In genomic region chr5:160064441-160064840, GRCh38 we compare ENCODE assay signal across 20 cellular contexts. TPM values are rescaled to one million over a fixed set of nuclear protein-coding genes. Genes with fewer than 3 reads are reported as not detected.
DNase-seq lines count a peak whose midpoint lies in the region; ATAC-seq, FAIRE-seq and TF ChIP-seq lines count a peak whose summit lies in the region.
"Had no signal": no experiment of that assay in that cellular context is flagged by ENCODE, and none has a peak within 500 bp of the region (broad histone marks: within the 10 kb centered on the region; RNA-seq: fewer than 3 reads in every experiment).

No MANE protein-coding gene starts in this region.

- H2AFZ ChIP-seq in keratinocyte (ENCODE audit: control insufficient read depth, low read length) (no peak overlapping the region), neuronal stem cell (ENCODE audit: low read length) (no peak overlapping the region)

- H3K79me2 ChIP-seq in keratinocyte (ENCODE audit: control insufficient read depth, insufficient read depth, low read length), result no peaks in the 10 kb centered on the region

- no peak for TF ChIP-seq POLR2A in breast epithelium (IDR thresholded peaks at IDR 0.05)
- TF ChIP-seq POLR2A in transverse colon (IDR thresholded peaks at IDR 0.05), result no peak

- no peak for TF ChIP-seq CTCF in breast epithelium (IDR thresholded peaks at IDR 0.05)
- TF ChIP-seq CTCF in keratinocyte (optimal IDR thresholded peaks at IDR 0.05 in 1 of 3, IDR thresholded peaks at IDR 0.05 in 1 of 3, conservative IDR thresholded peaks at IDR 0.05 in 1 of 3; ENCODE audit: extremely low read depth in 1 of 3, insufficient read depth in 2 of 3, low read length in 3 of 3), result no peak
- TF ChIP-seq CTCF in transverse colon (IDR thresholded peaks at IDR 0.05), result no peak
- TF ChIP-seq CTCF in foreskin fibroblast (IDR thresholded peaks at IDR 0.05; ENCODE audit: low read depth, low read length), result no peak

- FAIRE-seq in keratinocyte (lab: Jason Lieb, UNC), result no peak
- FAIRE-seq: GM12878 had no signal

- no peak overlapping the region for H2BK5ac ChIP-seq in neuronal stem cell (ENCODE audit: low read length)

- no peak overlapping the region for H3K23ac ChIP-seq in neuronal stem cell (ENCODE audit: low read depth, low read length, poor library complexity)

- H3K4me1 ChIP-seq in breast epithelium (no peaks in the 10 kb centered on the region), keratinocyte (ENCODE audit: control insufficient read depth, extremely low read depth, insufficient read depth, low read length) (peaks cover 33% of the 10 kb centered on the region), transverse colon (peaks cover 0 to 31% (median 10%) of the 10 kb centered on the region in 4 donors), neuronal stem cell (ENCODE audit: control insufficient read depth in 2 of 2, insufficient read depth in 1 of 2, low read depth in 1 of 2, low read length in 2 of 2) (peaks cover 0 to 2% of the 10 kb centered on the region in 2 donors)
- H3K4me1 ChIP-seq: tibial nerve had no signal

- no peak overlapping the region for H3K4ac ChIP-seq in neuronal stem cell (ENCODE audit: low read length)

- peak; percentile 6 for DNase-seq in DMS 273 (lab: John Stamatoyannopoulos, UW; ENCODE audit: unreplicated experiment)
- DNase-seq in DMS 273 treated with DMSO at 0.1 percent for 48 hours (lab: John Stamatoyannopoulos, UW), result no peak
- no peak for DNase-seq in breast epithelium (ENCODE audit: low spot score in 2 of 2)
- no peak for DNase-seq in keratinocyte (ENCODE audit: low read depth, low spot score)
- DNase-seq in transverse colon, result peak; percentile 76
- DNase-seq in neuronal stem cell (ENCODE audit: low spot score), result no peak
- no peak for DNase-seq in foreskin fibroblast
- DNase-seq: activated B cell treated with CpG ODN at 0.5 μM for 24 hours; activated CD8-positive, alpha-beta memory T cell treated with anti-CD3 and anti-CD28 coated beads, Interleukin-2, amount 10 ng/mL, durations not matched to agents 7 days and 5 days; activated naive CD4-positive, alpha-beta T cell; HFFc6; kidney glomerular epithelial cell; MM.1S; naive thymus-derived CD8-positive, alpha-beta T cell; NCI-H345; stimulated activated CD8-positive, alpha-beta memory T cell treated with anti-CD3 and anti-CD28 coated beads, Interleukin-4, amount 100 ng/mL, for 48 hours had no signal

- H2BK12ac ChIP-seq in neuronal stem cell (ENCODE audit: low read length), result no peak overlapping the region

- H4K8ac ChIP-seq in neuronal stem cell (ENCODE audit: low read depth, low read length), result no peak overlapping the region

- WGBS in transverse colon (ENCODE audit: low coverage in 1 of 2), 2 donors, result 67% methylated on average over 1 of the region's 1 CpG; no CpG with 5 or more reads in 1 of the 2 donors
- no CpG with 5 or more reads among the region's 1 CpG for WGBS in neuronal stem cell (ENCODE audit: extremely low coverage in 2 of 2, insufficient read length in 2 of 2, insufficient replicate concordance in 1 of 2), 2 donors

- dilution Hi-C loops in keratinocyte (cut with MboI; ENCODE audit: extremely low pct_ligation_motif_present, low sequenced_read_pairs), result no loop called here

- H4K91ac ChIP-seq in neuronal stem cell (ENCODE audit: low read depth, low read length, poor library complexity), result no peak overlapping the region

- no peak overlapping the region for H3K14ac ChIP-seq in neuronal stem cell (ENCODE audit: low read length)

- H3K27ac ChIP-seq in breast epithelium (peak overlapping the region; percentile 72 to 80), keratinocyte (ENCODE audit: control insufficient read depth, insufficient read depth, low read length) (peak overlapping the region; percentile 72), transverse colon (peak overlapping the region; percentile 73 to 85 (median 79)), neuronal stem cell (replicated peaks; ENCODE audit: low read length) (no peak overlapping the region)
- H3K27ac ChIP-seq: 22Rv1, tibial nerve had no signal

- no peaks in the 10 kb centered on the region for H3K79me1 ChIP-seq in neuronal stem cell (ENCODE audit: low read depth, low read length)

- H2BK120ac ChIP-seq in neuronal stem cell (ENCODE audit: low read depth, low read length), result no peak overlapping the region

- no peak overlapping the region for H3K4me3 ChIP-seq in breast epithelium
- H3K4me3 ChIP-seq in keratinocyte (ENCODE audit: control insufficient read depth in 2 of 3, extremely low read depth in 1 of 3, insufficient read depth in 2 of 3, low read depth in 1 of 3, low read length in 3 of 3), result no peak overlapping the region
- no peak overlapping the region for H3K4me3 ChIP-seq in transverse colon
- no peak overlapping the region for H3K4me3 ChIP-seq in neuronal stem cell (ENCODE audit: low read length in 2 of 2)
- no peak overlapping the region for H3K4me3 ChIP-seq in foreskin fibroblast (ENCODE audit: low read depth in 1 of 2, low read length in 2 of 2)
- H3K4me3 ChIP-seq: GM12878, tibial nerve had no signal

- H3K4me2 ChIP-seq in keratinocyte (ENCODE audit: control insufficient read depth, extremely low read depth, insufficient read depth, low read depth, low read length) (peak overlapping the region; percentile 65), neuronal stem cell (ENCODE audit: insufficient read depth, low read length, poor library complexity, severe bottlenecking) (no peak overlapping the region)

- H3K9ac ChIP-seq in keratinocyte (ENCODE audit: control insufficient read depth, extremely low read depth, insufficient read depth, low read length) (no peak overlapping the region), neuronal stem cell (ENCODE audit: low read depth, low read length, poor library complexity) (no peak overlapping the region)

- TF ChIP-seq EP300 in transverse colon (IDR thresholded peaks at IDR 0.05; ENCODE audit: low read depth), result no peak

- intact Hi-C loops in breast epithelium (cut with DNase I; ENCODE audit: low total_unique reads) (no loop called here), transverse colon (cut with DNase I; ENCODE audit: low total_unique reads) (no loop called here)

- H3K9me1 ChIP-seq in keratinocyte (ENCODE audit: control insufficient read depth, extremely low read depth, insufficient read depth, low read length), result no peaks in the 10 kb centered on the region

- H3K36me3 ChIP-seq in breast epithelium (no peaks in the 10 kb centered on the region), keratinocyte (ENCODE audit: control insufficient read depth in 2 of 2, extremely low read depth in 1 of 2, insufficient read depth in 2 of 2, low read length in 2 of 2) (peaks cover 0 to 4% of the 10 kb centered on the region in 2 experiments), transverse colon (peaks cover 0 to 6% (median 0%) of the 10 kb centered on the region in 4 donors), neuronal stem cell (replicated peaks in 1 of 2; ENCODE audit: control insufficient read depth in 2 of 2, insufficient read depth in 2 of 2, low read length in 2 of 2) (peaks cover 9 to 62% of the 10 kb centered on the region in 2 donors)

- H2BK15ac ChIP-seq in neuronal stem cell (ENCODE audit: low read length), result no peak overlapping the region

- H3K9me3 ChIP-seq in breast epithelium, result no peaks in the 10 kb centered on the region
- no peaks in the 10 kb centered on the region for H3K9me3 ChIP-seq in keratinocyte (ENCODE audit: control insufficient read depth, low read depth, low read length)
- H3K9me3 ChIP-seq in transverse colon, result no peaks in the 10 kb centered on the region
- no peaks in the 10 kb centered on the region for H3K9me3 ChIP-seq in neuronal stem cell (replicated peaks in 1 of 2; ENCODE audit: control insufficient read depth in 2 of 2, insufficient read depth in 1 of 2, low read depth in 1 of 2, low read length in 2 of 2)
- H3K9me3 ChIP-seq: tibial nerve had no signal

- H3K18ac ChIP-seq in neuronal stem cell (ENCODE audit: low read length), result no peak overlapping the region

- no peaks in the 10 kb centered on the region for H4K20me1 ChIP-seq in keratinocyte (ENCODE audit: control insufficient read depth, extremely low read depth, insufficient read depth, low read length)

- no peak for ATAC-seq in GM18498 (IDR thresholded peaks at IDR 0.05; ENCODE audit: unreplicated experiment)
- ATAC-seq: activated CD8-positive, alpha-beta memory T cell treated with anti-CD3 and anti-CD28 coated beads, Interleukin-2, amount 10 ng/mL, durations not matched to agents 7 days and 5 days; GM12878; naive thymus-derived CD8-positive, alpha-beta T cell had no signal

- in situ Hi-C loops in transverse colon (cut with MboI; ENCODE audit: low pct_ligation_motif_present in 1 of 4, low pct_unique_long_range_greater_than_20kb in 1 of 4, low sequenced_read_pairs in 3 of 4), result no loop called here

- no peak overlapping the region for H2AK5ac ChIP-seq in neuronal stem cell (ENCODE audit: low read depth, low read length)

- H3K27me3 ChIP-seq in breast epithelium (no peaks in the 10 kb centered on the region), keratinocyte (ENCODE audit: control insufficient read depth, extremely low read depth, insufficient read depth, low read length) (no peaks in the 10 kb centered on the region), transverse colon (no peaks in the 10 kb centered on the region), neuronal stem cell (ENCODE audit: control insufficient read depth in 3 of 3, insufficient read depth in 3 of 3, low read depth in 1 of 3, low read length in 3 of 3) (no peaks in the 10 kb centered on the region)
- H3K27me3 ChIP-seq: tibial nerve had no signal

RNA-seq across cellular contexts. Expression of gene PWWP2A, which starts 54.8 kb away (rescaled TPM):
- total RNA-seq in breast epithelium (10 to 100 TPM; 29.8 to 45.8 (median 39.3) TPM), transverse colon (10 to 100 TPM; 42.7 to 66.7 (median 53.5) TPM)
- 11.6 to 13.1 TPM (median 12.4 TPM) in 3 replicates for polyA plus RNA-seq in keratinocyte
- 7.3 TPM for polyA plus RNA-seq in keratinocyte (2011; ENCODE audit: low read depth)
- 7.6 and 11.9 TPM in 2 replicates for polyA plus RNA-seq in keratinocyte (2011; cell fraction: cytosol; rRNA removed)
- polyA plus RNA-seq in keratinocyte (2011; cell fraction: nucleus; rRNA removed), result 21.7 and 23.0 TPM in 2 replicates
- polyA plus RNA-seq in keratinocyte (2012; ENCODE audit: low replicate concordance), result 10.3 and 10.6 TPM in 2 replicates
- 6.2 to 20.8 TPM (median 7.1 TPM) in 3 replicates for polyA minus RNA-seq in keratinocyte
- polyA minus RNA-seq in keratinocyte (2011; cell fraction: cytosol; rRNA and poly(A)+ RNA removed), result 6.1 TPM
- 6.5 and 17.2 TPM in 2 replicates for polyA minus RNA-seq in keratinocyte (2011; cell fraction: nucleus; rRNA and poly(A)+ RNA removed)
- polyA plus RNA-seq in neuronal stem cell (2013, experiment 1 of 2), result 21.7 TPM
- polyA plus RNA-seq in neuronal stem cell (2013, experiment 2 of 2), result 25.9 TPM

RNA-seq across cellular contexts. Expression of gene TTC1, which starts 55.5 kb away (rescaled TPM):
- total RNA-seq in breast epithelium (10 to 100 TPM; 36.3 to 45.2 (median 41.0) TPM), transverse colon (10 to 100 TPM in 3 of 4 donors, 1 to 10 TPM in 1; 5.8 to 42.2 (median 24.8) TPM)
- polyA plus RNA-seq in keratinocyte, result 39.5 to 53.0 TPM (median 51.7 TPM) in 3 replicates
- 150 TPM for polyA plus RNA-seq in keratinocyte (2011; ENCODE audit: low read depth)
- 47.1 and 66.9 TPM in 2 replicates for polyA plus RNA-seq in keratinocyte (2011; cell fraction: cytosol; rRNA removed)
- 31.6 and 34.7 TPM in 2 replicates for polyA plus RNA-seq in keratinocyte (2011; cell fraction: nucleus; rRNA removed)
- polyA plus RNA-seq in keratinocyte (2012; ENCODE audit: low replicate concordance), result 57.9 and 67.1 TPM in 2 replicates
- polyA minus RNA-seq in keratinocyte, result 27.0 to 33.0 TPM (median 31.3 TPM) in 3 replicates
- 18.0 TPM for polyA minus RNA-seq in keratinocyte (2011; cell fraction: cytosol; rRNA and poly(A)+ RNA removed)
- polyA minus RNA-seq in keratinocyte (2011; cell fraction: nucleus; rRNA and poly(A)+ RNA removed), result 8.1 and 16.3 TPM in 2 replicates
- polyA plus RNA-seq in neuronal stem cell (2013, experiment 1 of 2), result 47.8 TPM
- 49.0 TPM for polyA plus RNA-seq in neuronal stem cell (2013, experiment 2 of 2)

Comparison
In these comparisons a context has a peak if more than half of its experiments do, and no peak if none do; other contexts are left out.
1. DNase-seq: peak in DMS 273 (single experiment) and transverse colon (single experiment); none in DMS 273 treated with DMSO at 0.1 percent for 48 hours (single experiment), breast epithelium (0 of 2), keratinocyte (single experiment), neuronal stem cell (single experiment) and foreskin fibroblast (0 of 2).